In the genomic region with DNA sequence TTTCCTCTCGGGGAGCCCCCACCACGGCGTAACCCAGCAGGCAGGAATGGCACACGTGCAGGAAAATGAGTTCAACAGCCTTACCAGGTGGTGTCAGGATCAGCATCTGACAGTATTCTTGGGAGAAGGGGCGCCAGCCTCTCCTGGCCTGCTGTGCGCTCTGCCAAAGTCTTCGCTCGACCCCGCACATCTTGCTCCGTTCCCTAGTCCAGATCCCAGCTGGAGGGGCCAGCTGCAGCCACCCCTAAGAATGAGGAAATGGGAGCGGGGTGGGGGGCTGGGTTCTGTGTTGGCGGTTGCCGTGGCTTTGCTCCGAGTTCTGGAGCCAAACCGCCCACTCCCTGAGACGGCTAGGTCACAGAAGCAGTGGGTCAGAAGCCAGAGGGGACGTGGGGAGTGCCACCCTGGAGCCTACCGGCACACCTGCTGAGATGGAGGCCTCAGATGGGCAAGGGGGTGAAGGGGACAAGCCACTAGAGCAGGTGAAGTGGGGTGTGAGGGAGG, we compare ENCODE assay signal across 8 cellular contexts. TPM values are rescaled to one million over a fixed set of nuclear protein-coding genes. Genes with fewer than 3 reads are reported as not detected.
A peak's percentile ranks its signal among the peaks of the same experiment; 100 is the strongest.
DNase-seq lines count a peak whose midpoint lies in the region; ATAC-seq and TF ChIP-seq lines count a peak whose summit lies in the region.

A gene (plus strand): TSS at position 328 of the 504 bp plus-strand sequence. CDS start 104 bp downstream, at position 432.

- no peak within 1 kb of the TSS for H2BK20ac ChIP-seq in H9 (ENCODE audit: low read depth, low read length, poor library complexity, severe bottlenecking)

- DNase-seq in H9, result peak; percentile 73
- no peak for DNase-seq in activated CD8-positive, alpha-beta T cell treated with anti-CD3 and anti-CD28 coated beads for 36 hours
- DNase-seq in right atrium auricular region (ENCODE audit: low spot score), result no peak
- DNase-seq in SHP77 (lab: John Stamatoyannopoulos, UW), result no peak
- no peak for DNase-seq in dedifferentiated amniotic fluid mesenchymal stem cell (ENCODE audit: extremely low spot score)
- no peak for DNase-seq in DMS79 (lab: John Stamatoyannopoulos, UW)

- peak within 1 kb of the TSS; percentile 35 to 57 for H3K4me3 ChIP-seq in right atrium auricular region
- peak within 1 kb of the TSS; percentile 73 for H3K4me3 ChIP-seq in skeletal muscle satellite cell (ENCODE audit: low read length)

- H2BK5ac ChIP-seq in H9 (ENCODE audit: insufficient read length, low read length), result no peak within 1 kb of the TSS

- H3K27me3 Mint-ChIP-seq in H9 (ENCODE audit: low read depth), result peaks cover 10% of the 10 kb centered on the region
- H3K27me3 Mint-ChIP-seq in activated CD8-positive, alpha-beta T cell treated with anti-CD3 and anti-CD28 coated beads for 36 hours, result no peaks in the 10 kb centered on the region

- H2AFZ ChIP-seq in H9 (ENCODE audit: low read length), result no peak within 1 kb of the TSS

- TF ChIP-seq CTCF in H9 (conservative IDR thresholded peaks at IDR 0.05) (no peak), right atrium auricular region (IDR thresholded peaks at IDR 0.05) (no peak)
- no peak for TF ChIP-seq CTCF in activated CD8-positive, alpha-beta T cell treated with anti-CD3 and anti-CD28 coated beads for 36 hours (IDR thresholded peaks at IDR 0.05)

- H3K27ac Mint-ChIP-seq in H9, result no peak within 1 kb of the TSS
- peak within 1 kb of the TSS; percentile 83 for H3K27ac Mint-ChIP-seq in activated CD8-positive, alpha-beta T cell treated with anti-CD3 and anti-CD28 coated beads for 36 hours

- H3K79me1 ChIP-seq in H9 (ENCODE audit: insufficient read depth, low read depth, low read length, poor library complexity, severe bottlenecking), result no peaks in the 10 kb centered on the region

- H3K4me3 Mint-ChIP-seq in H9, result peak within 1 kb of the TSS; percentile 66 to 77
- H3K4me3 Mint-ChIP-seq in activated CD8-positive, alpha-beta T cell treated with anti-CD3 and anti-CD28 coated beads for 36 hours, result peak within 1 kb of the TSS; percentile 69

- H3K9ac ChIP-seq in H9 (ENCODE audit: extremely low read depth, insufficient read length, low read length) (no peak within 1 kb of the TSS), skeletal muscle satellite cell (ENCODE audit: low read depth, low read length) (peak within 1 kb of the TSS; percentile 76)

- H3K27ac ChIP-seq in H9 (ENCODE audit: insufficient read length, low read depth, low read length), result no peak within 1 kb of the TSS
- peak within 1 kb of the TSS in 1 of 2 donors; percentile 58 for H3K27ac ChIP-seq in right atrium auricular region

- H3K4ac ChIP-seq in H9 (ENCODE audit: low read depth, low read length), result no peak within 1 kb of the TSS

- H3K14ac ChIP-seq in H9 (ENCODE audit: insufficient read depth, low read length), result peak within 1 kb of the TSS; percentile 90; the same call in 1 of the 2 replicates

- H3K36me3 Mint-ChIP-seq in H9 (ENCODE audit: insufficient read depth in 1 of 3, low read depth in 3 of 3), result no peaks in the 10 kb centered on the region
- H3K36me3 Mint-ChIP-seq in activated CD8-positive, alpha-beta T cell treated with anti-CD3 and anti-CD28 coated beads for 36 hours (ENCODE audit: low read depth), result no peaks in the 10 kb centered on the region

- H3K4me1 ChIP-seq in H9 (ENCODE audit: insufficient read depth, low read length), result no peaks in the 10 kb centered on the region; the same call in 1 of the 2 replicates
- peaks cover 0 to 3% of the 10 kb centered on the region in 2 donors for H3K4me1 ChIP-seq in right atrium auricular region
- peaks cover 6% of the 10 kb centered on the region for H3K4me1 ChIP-seq in skeletal muscle satellite cell (ENCODE audit: control insufficient read depth, insufficient read depth, low read length)

- no peak for ATAC-seq in activated CD8-positive, alpha-beta T cell treated with anti-CD3 and anti-CD28 coated beads for 36 hours
- no peak for ATAC-seq in GM21381 (IDR thresholded peaks at IDR 0.05; ENCODE audit: unreplicated experiment)

- H3K9me3 ChIP-seq in H9 (ENCODE audit: control insufficient read depth, low read depth, low read length) (no peaks in the 10 kb centered on the region), right atrium auricular region (no peaks in the 10 kb centered on the region), skeletal muscle satellite cell (replicated peaks; ENCODE audit: low read length) (no peaks in the 10 kb centered on the region)

- intact Hi-C loops in activated CD8-positive, alpha-beta T cell treated with anti-CD3 and anti-CD28 coated beads for 36 hours (cut with micrococcal nuclease), result no loop called here

- POLR2A ChIA-PET in activated CD8-positive, alpha-beta T cell treated with anti-CD3 and anti-CD28 coated beads for 36 hours (lab: Charles Lee), result no interaction called here

- H3K4me2 ChIP-seq in H9 (ENCODE audit: insufficient read depth, insufficient read length, low read length) (peak within 1 kb of the TSS; percentile 19), skeletal muscle satellite cell (ENCODE audit: low read length) (peak within 1 kb of the TSS; percentile 97)

- H3K36me3 ChIP-seq in right atrium auricular region (no peaks in the 10 kb centered on the region), skeletal muscle satellite cell (ENCODE audit: insufficient read depth, low read length) (no peaks in the 10 kb centered on the region)

- H4K20me1 ChIP-seq in H9 (ENCODE audit: control insufficient read depth, insufficient read depth, insufficient read length), result no peaks in the 10 kb centered on the region

- H3K23ac ChIP-seq in H9 (ENCODE audit: insufficient read length, low read depth, low read length), result no peak within 1 kb of the TSS

- no peak within 1 kb of the TSS for H2BK15ac ChIP-seq in H9 (ENCODE audit: low read depth, low read length)

- H4K91ac ChIP-seq in H9 (ENCODE audit: insufficient read length, low read depth, low read length), result no peak within 1 kb of the TSS

- H3T11ph ChIP-seq in H9 (ENCODE audit: low read length), result no peak within 1 kb of the TSS

- H3K56ac ChIP-seq in H9 (ENCODE audit: insufficient read length, low read depth, low read length), result no peak within 1 kb of the TSS

- H3K23me2 ChIP-seq in H9 (ENCODE audit: insufficient read length, low read depth, low read length, poor library complexity, severe bottlenecking), result no peaks in the 10 kb centered on the region

- H4K5ac ChIP-seq in H9 (ENCODE audit: insufficient read length, low read depth, low read length), result no peak within 1 kb of the TSS

- H3K4me1 Mint-ChIP-seq in H9, result peaks cover 14 to 15% of the 10 kb centered on the region in 2 experiments
- H3K4me1 Mint-ChIP-seq in activated CD8-positive, alpha-beta T cell treated with anti-CD3 and anti-CD28 coated beads for 36 hours (ENCODE audit: low read depth), result peaks cover 4% of the 10 kb centered on the region

- H2BK12ac ChIP-seq in H9 (ENCODE audit: insufficient read length, low read depth, low read length), result no peak within 1 kb of the TSS

- no peak within 1 kb of the TSS for H2BK120ac ChIP-seq in H9 (ENCODE audit: low read depth, low read length, poor library complexity, severe bottlenecking)

- H3K9me3 Mint-ChIP-seq in H9, result peaks cover 3 to 7% of the 10 kb centered on the region in 2 experiments; a peak in 4 of 5 replicates
- no peaks in the 10 kb centered on the region for H3K9me3 Mint-ChIP-seq in activated CD8-positive, alpha-beta T cell treated with anti-CD3 and anti-CD28 coated beads for 36 hours

- no peak within 1 kb of the TSS for H2AK5ac ChIP-seq in H9 (ENCODE audit: insufficient read length, low read length)

- H3K18ac ChIP-seq in H9 (ENCODE audit: insufficient read length, low read depth, low read length), result peak within 1 kb of the TSS; percentile 52

- no peaks in the 10 kb centered on the region for H3K79me2 ChIP-seq in H9 (ENCODE audit: insufficient read depth, low read length)

- no peaks in the 10 kb centered on the region for H3K27me3 ChIP-seq in H9 (ENCODE audit: insufficient read depth, low read length)
- no peaks in the 10 kb centered on the region for H3K27me3 ChIP-seq in right atrium auricular region
- H3K27me3 ChIP-seq in skeletal muscle satellite cell (ENCODE audit: control insufficient read depth, insufficient read depth, low read length), result peaks cover 6% of the 10 kb centered on the region

- no CpG with 5 or more reads among the region's 18 CpGs for WGBS in H9 (ENCODE audit: extremely low coverage, insufficient read length, low lambda C conversion rate)

- CTCF ChIA-PET in activated CD8-positive, alpha-beta T cell treated with anti-CD3 and anti-CD28 coated beads for 36 hours (lab: Charles Lee), result interaction anchor here (1.7 kb wide), 1 partner anchor 54 kb away, joined by 8 read pairs; no protein-coding TSS in a partner anchor

- no peak within 1 kb of the TSS for H4K8ac ChIP-seq in H9 (replicated peaks; ENCODE audit: insufficient read length, low read depth, low read length)

RNA-seq across cellular contexts. Expression of the gene that starts here (rescaled TPM):
- total RNA-seq in H9 (2021), result not detected in 2 replicates
- total RNA-seq in activated CD8-positive, alpha-beta T cell treated with anti-CD3 and anti-CD28 coated beads for 36 hours, result not detected
- not detected for total RNA-seq in right atrium auricular region
- not detected in 2 replicates for total RNA-seq in skeletal muscle satellite cell (2012; rRNA removed)

Comparison
In these comparisons a context has a peak if more than half of its experiments do, and no peak if none do; other contexts are left out.
1. Peak in DNase-seq and H3K4me2 ChIP-seq in H9; RNA of the gene not detected or under 1 TPM.